Comparison of ENCODE assay signal across 20 cellular contexts in genomic region chr3:144754076-144754783, GRCh38.
"Had no signal": no experiment of that assay in that cellular context is flagged by ENCODE, and none has a peak within 500 bp of the region (broad histone marks: within the 10 kb centered on the region; RNA-seq: fewer than 3 reads in every experiment).

No MANE protein-coding gene starts in this region.

- DNase-seq: activated CD4-positive, alpha-beta T cell treated with anti-CD3 and anti-CD28 coated beads for 48 hours; activated CD4-positive, alpha-beta T cell treated with anti-CD3 and anti-CD28 coated beads, Interleukin-2, amount 50 U/mL, for 4 hours; activated CD8-positive, alpha-beta memory T cell treated with anti-CD3 and anti-CD28 coated beads, Interleukin-2, amount 10 ng/mL, durations not matched to agents 7 days and 5 days; activated effector memory CD4-positive, alpha-beta T cell treated with Interleukin-2 at 50 U/mL for 16 hours; activated naive CD4-positive, alpha-beta T cell treated with Interleukin-2 at 50 U/mL for 16 hours; activated naive CD8-positive, alpha-beta T cell treated with anti-CD3 and anti-CD28 coated beads, Interleukin-2, amount 50 U/mL, for 24 hours; activated T-cell treated with anti-CD3 and anti-CD28 coated beads, Interleukin-2, amount 50 U/mL, for 24 hours; brain microvascular endothelial cell; cerebellar nuclear complex; NCI-H1092; NCI-H1417; NCI-H2029; NCI-H510A treated with DMSO at 0.1 percent for 48 hours; PC-3; SHP77; SW 1271 had no signal

- H3K27ac ChIP-seq: brain microvascular endothelial cell, SJSA1 had no signal

- H3K4me3 ChIP-seq: SJSA1 had no signal

- H3K36me3 ChIP-seq: brain microvascular endothelial cell, SJSA1 had no signal

- H3K27me3 ChIP-seq: brain microvascular endothelial cell, SJSA1 had no signal

- ATAC-seq: activated CD4-positive, CD25-positive, alpha-beta regulatory T cell treated with anti-CD3 and anti-CD28 coated beads, Interleukin-2, amount 50 U/mL, for 24 hours; activated CD8-positive, alpha-beta memory T cell treated with anti-CD3 and anti-CD28 coated beads, Interleukin-2, amount 10 ng/mL, durations not matched to agents 7 days and 5 days; activated naive CD4-positive, alpha-beta T cell treated with anti-CD3 and anti-CD28 coated beads, Interleukin-2, amount 50 U/mL, for 72 hours; activated naive CD8-positive, alpha-beta T cell treated with anti-CD3 and anti-CD28 coated beads, Interleukin-2, amount 50 U/mL, for 24 hours; PC-3; SK-N-SH treated with all-trans-retinoic acid at 6 μM for 48 hours had no signal

- H3K4me1 ChIP-seq: SJSA1 had no signal

- H3K9me3 ChIP-seq: SJSA1 had no signal
